ENCODE assay signal across 11 cellular contexts in genomic region chr20:19074828-19075516, GRCh38.
DNase-seq lines count a peak whose midpoint lies in the region; ATAC-seq, FAIRE-seq and TF ChIP-seq lines count a peak whose summit lies in the region.
"Had no signal": no experiment of that assay in that cellular context is flagged by ENCODE, and none has a peak within 500 bp of the region (broad histone marks: within the 10 kb centered on the region; RNA-seq: fewer than 3 reads in every experiment).

No MANE protein-coding gene starts in this region.

- no peak overlapping the region for H3K4me3 ChIP-seq in H1 (ENCODE audit: extremely low read depth in 1 of 4, insufficient read depth in 2 of 4, low read depth in 3 of 4, low read length in 4 of 4)
- H3K4me3 ChIP-seq in kidney (ENCODE audit: low read length in 2 of 2), result no peak overlapping the region
- H3K4me3 ChIP-seq: MG63, thyroid gland had no signal

- H3K79me1 ChIP-seq in H1 (ENCODE audit: low read depth, low read length), result no peaks in the 10 kb centered on the region

- peak; percentile 19 for DNase-seq in DMS53 treated with DMSO at 0.1 percent for 48 hours (lab: John Stamatoyannopoulos, UW; ENCODE audit: unreplicated experiment)
- peak in 1 of 2 experiments; percentile 20 for DNase-seq in H1 (ENCODE audit: low read depth in 1 of 2, low spot score in 2 of 2)
- DNase-seq in NK-92 treated with Interleukin-12 subunit alpha and Interleukin-12 subunit beta, amount 100 ng/mL, for 24 hours (lab: John Stamatoyannopoulos, UW), result no peak
- no peak for DNase-seq in GM03348 (ENCODE audit: low spot score)
- no peak for DNase-seq in kidney
- DNase-seq: activated T-cell treated with anti-CD3 and anti-CD28 coated beads for 4 hours, MG63, thyroid gland had no signal

- H2BK15ac ChIP-seq in H1 (ENCODE audit: low read length), result no peak overlapping the region

- H4K91ac ChIP-seq in H1 (replicated peaks; ENCODE audit: insufficient read length, low read length), result peak overlapping the region; percentile 63

- intact Hi-C loops in kidney (cut with DNase I), result no loop called here

- no peak overlapping the region for H2BK12ac ChIP-seq in H1 (ENCODE audit: low read depth, low read length)

- H3K4me3 Mint-ChIP-seq in IgD-negative memory B cell, result peak overlapping the region in 3 of 4 donors; percentile 0 to 34 (median 1)

- H3K36me3 Mint-ChIP-seq in IgD-negative memory B cell, result no peaks in the 10 kb centered on the region

- H3K9me3 ChIP-seq in H1 (ENCODE audit: insufficient read depth in 2 of 2, low read depth in 1 of 2, low read length in 1 of 2) (no peaks in the 10 kb centered on the region), kidney (ENCODE audit: control insufficient read depth in 1 of 2, low read length in 2 of 2) (no peaks in the 10 kb centered on the region)
- H3K9me3 ChIP-seq: MG63, thyroid gland had no signal

- H3K23ac ChIP-seq in H1 (ENCODE audit: insufficient read length), result no peak overlapping the region

- H3K79me2 ChIP-seq in H1 (ENCODE audit: control insufficient read depth in 1 of 2, insufficient read depth in 2 of 2, low read length in 2 of 2), result no peaks in the 10 kb centered on the region

- H3K4me1 Mint-ChIP-seq in IgD-negative memory B cell, result peaks cover 11 to 34% (median 12%) of the 10 kb centered on the region in 3 donors

- H3K27ac ChIP-seq in H1 (ENCODE audit: low read depth, low read length), result no peak overlapping the region
- H3K27ac ChIP-seq in kidney (ENCODE audit: low read depth in 2 of 2, low read length in 2 of 2), result no peak overlapping the region
- H3K27ac ChIP-seq: thyroid gland had no signal

- WGBS in H1 (ENCODE audit: extremely low coverage in 1 of 2, insufficient coverage in 1 of 2, insufficient read length in 1 of 2, insufficient replicate concordance in 2 of 2, low coverage in 1 of 2, low lambda C conversion rate in 2 of 2, missing lambda C conversion rate in 1 of 2), 2 experiments, result 89% methylated on average over 8 of the region's 8 CpGs; no CpG with 5 or more reads in 1 of the 2 experiments

- H3K14ac ChIP-seq in H1 (ENCODE audit: insufficient read length), result no peak overlapping the region

- TF ChIP-seq CTCF in H1 (IDR thresholded peaks at IDR 0.05; ENCODE audit: control extremely low read depth in 1 of 3, insufficient read depth in 1 of 3, low read depth in 1 of 3, low read length in 3 of 3) (no peak), kidney (IDR thresholded peaks at IDR 0.05; ENCODE audit: borderline replicate concordance, extremely low read depth, insufficient read depth) (no peak)

- no peak overlapping the region for H2BK5ac ChIP-seq in H1 (ENCODE audit: low read depth, low read length)

- H3K4me2 ChIP-seq in H1 (ENCODE audit: insufficient read depth in 1 of 2, low read depth in 2 of 2, low read length in 2 of 2), result no peak overlapping the region

- no peak overlapping the region for H2BK20ac ChIP-seq in H1 (ENCODE audit: low read length)

- H2AK5ac ChIP-seq in H1 (ENCODE audit: low read depth, low read length), result no peak overlapping the region

- H3K9ac ChIP-seq in H1 (replicated peaks in 1 of 4; ENCODE audit: extremely low read depth in 1 of 4, low read depth in 3 of 4, low read length in 3 of 4) (no peak overlapping the region), kidney (ENCODE audit: low read length in 2 of 2) (no peak overlapping the region)

- H4K20me1 ChIP-seq in H1 (replicated peaks in 1 of 2; ENCODE audit: control insufficient read depth in 1 of 2, insufficient read depth in 2 of 2, low read length in 2 of 2), result no peaks in the 10 kb centered on the region

- H3K56ac ChIP-seq in H1 (replicated peaks; ENCODE audit: insufficient read length, low read depth, low read length), result no peak overlapping the region

- CTCF ChIA-PET in H1 (lab: Charles Lee; ENCODE audit: partially characterized antibody), result interaction anchor here (0.6 to 4.8 kb wide), 6 partner anchors 65 to 587 kb away, joined by 3 to 33 read pairs (median 4); no protein-coding TSS in a partner anchor

- H3K27ac Mint-ChIP-seq in IgD-negative memory B cell, result no peak overlapping the region

- TF ChIP-seq EP300 in H1 (IDR thresholded peaks at IDR 0.05; ENCODE audit: borderline replicate concordance in 1 of 2, low read depth in 2 of 2, low read length in 2 of 2), result no peak

- no peak overlapping the region for H2AFZ ChIP-seq in H1 (ENCODE audit: low read length)

- FAIRE-seq in H1 (lab: Jason Lieb, UNC) (no peak), kidney (lab: Jason Lieb, UNC) (no peak)

- no peak overlapping the region for H4K8ac ChIP-seq in H1 (ENCODE audit: extremely low read depth, insufficient read depth, low read length)

- ATAC-seq in GM19397 (IDR thresholded peaks at IDR 0.05; ENCODE audit: unreplicated experiment) (peak; percentile 56), HG02884 (IDR thresholded peaks at IDR 0.05; ENCODE audit: unreplicated experiment) (no peak)

- no peaks in the 10 kb centered on the region for H3K36me3 ChIP-seq in H1 (ENCODE audit: control insufficient read depth in 2 of 4, insufficient read depth in 4 of 4, low read length in 3 of 4)
- no peaks in the 10 kb centered on the region for H3K36me3 ChIP-seq in kidney (ENCODE audit: control insufficient read depth in 1 of 2, insufficient read depth in 2 of 2, low read length in 2 of 2)
- H3K36me3 ChIP-seq: MG63, thyroid gland had no signal

- H2BK120ac ChIP-seq in H1 (replicated peaks; ENCODE audit: low read depth, low read length), result no peak overlapping the region

- H3K9me3 Mint-ChIP-seq in IgD-negative memory B cell, result peaks cover 0 to 2% (median 0%) of the 10 kb centered on the region in 3 donors

- no peak overlapping the region for H3K18ac ChIP-seq in H1 (ENCODE audit: extremely low read depth, low read length)

- no peaks in the 10 kb centered on the region for H3K27me3 ChIP-seq in H1 (replicated peaks in 1 of 4; ENCODE audit: control insufficient read depth in 3 of 4, extremely low read depth in 1 of 4, insufficient read depth in 3 of 4, low read length in 3 of 4)
- H3K27me3 ChIP-seq: MG63, thyroid gland had no signal

- TF ChIP-seq RAD21 in H1 (IDR thresholded peaks at IDR 0.05 in 1 of 2, conservative IDR thresholded peaks at IDR 0.05 in 1 of 2; ENCODE audit: low read depth in 2 of 2, low read length in 2 of 2), result no peak

- no peaks in the 10 kb centered on the region for H3K4me1 ChIP-seq in H1 (replicated peaks in 1 of 4; ENCODE audit: control insufficient read depth in 3 of 4, insufficient read depth in 4 of 4, low read length in 3 of 4)
- no peaks in the 10 kb centered on the region for H3K4me1 ChIP-seq in kidney (ENCODE audit: control insufficient read depth in 1 of 2, insufficient read depth in 1 of 2, low read depth in 1 of 2, low read length in 2 of 2)
- H3K4me1 ChIP-seq: thyroid gland had no signal

- no peaks in the 10 kb centered on the region for H3K27me3 Mint-ChIP-seq in IgD-negative memory B cell

- no peak overlapping the region for H4K5ac ChIP-seq in H1 (ENCODE audit: insufficient read length, low read depth, low read length)

- no peak for TF ChIP-seq POLR2A in H1 (IDR thresholded peaks at IDR 0.05; ENCODE audit: control extremely low read depth in 1 of 2, low read depth in 2 of 2, low read length in 2 of 2)

- POLR2A ChIA-PET in H1 (lab: Charles Lee; ENCODE audit: partially characterized antibody), result no interaction called here

- no peak overlapping the region for H3K4ac ChIP-seq in H1 (replicated peaks; ENCODE audit: insufficient read length, low read depth, low read length)

- H3K23me2 ChIP-seq in H1 (ENCODE audit: low read depth, low read length), result no peaks in the 10 kb centered on the region; the same call in 1 of the 2 replicates

TF ChIP-seq in H1, 55 proteins besides CTCF, POLR2A, EP300 and RAD21:
- TF ChIP-seq SAP30 (IDR thresholded peaks at IDR 0.05; ENCODE audit: insufficient read depth, insufficient replicate concordance, low read length) (no peak), NANOG (IDR thresholded peaks at IDR 0.05; ENCODE audit: insufficient read depth, low read depth, low read length, poor library complexity, severe bottlenecking) (no peak), SP1 (IDR thresholded peaks at IDR 0.05; ENCODE audit: low read depth, low read length) (no peak), SIN3A (conservative IDR thresholded peaks at IDR 0.05 in 1 of 2, IDR thresholded peaks at IDR 0.05 in 1 of 2; ENCODE audit: low read depth in 1 of 2, low read length in 2 of 2) (no peak), YY1 (IDR thresholded peaks at IDR 0.05; ENCODE audit: low read depth, low read length) (no peak), EGR1 (IDR thresholded peaks at IDR 0.05; ENCODE audit: borderline replicate concordance, low read depth, low read length) (no peak), ZNF274 (IDR thresholded peaks at IDR 0.05; ENCODE audit: borderline replicate concordance, extremely low read depth, low read length) (no peak), TCF12 (IDR thresholded peaks at IDR 0.05; ENCODE audit: low read depth, low read length) (no peak), POU5F1 (IDR thresholded peaks at IDR 0.05; ENCODE audit: low read depth, low read length) (no peak), CBX8 (IDR thresholded peaks at IDR 0.05; ENCODE audit: borderline replicate concordance, low read depth, low read length) (no peak), JUN (IDR thresholded peaks at IDR 0.05; ENCODE audit: low read depth, low read length) (no peak), SIRT6 (IDR thresholded peaks at IDR 0.05; ENCODE audit: low read length) (no peak), TAF1 (IDR thresholded peaks at IDR 0.05; ENCODE audit: low read depth, low read length) (no peak), HDAC2 (IDR thresholded peaks at IDR 0.05; ENCODE audit: borderline replicate concordance in 1 of 2, low read depth in 2 of 2, low read length in 2 of 2) (no peak), POLR2AphosphoS5 (IDR thresholded peaks at IDR 0.05; ENCODE audit: low read depth, low read length) (no peak), GTF2F1 (IDR thresholded peaks at IDR 0.05; ENCODE audit: borderline replicate concordance, low read depth, low read length) (no peak), CEBPB (IDR thresholded peaks at IDR 0.05; ENCODE audit: low read depth, low read length) (no peak)
- TF ChIP-seq, protein P1, sequence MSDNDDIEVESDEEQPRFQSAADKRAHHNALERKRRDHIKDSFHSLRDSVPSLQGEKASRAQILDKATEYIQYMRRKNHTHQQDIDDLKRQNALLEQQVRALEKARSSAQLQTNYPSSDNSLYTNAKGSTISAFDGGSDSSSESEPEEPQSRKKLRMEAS (IDR thresholded peaks at IDR 0.05), result no peak
